Comparison of ENCODE assay signal across 9 cellular contexts in the genomic region with DNA sequence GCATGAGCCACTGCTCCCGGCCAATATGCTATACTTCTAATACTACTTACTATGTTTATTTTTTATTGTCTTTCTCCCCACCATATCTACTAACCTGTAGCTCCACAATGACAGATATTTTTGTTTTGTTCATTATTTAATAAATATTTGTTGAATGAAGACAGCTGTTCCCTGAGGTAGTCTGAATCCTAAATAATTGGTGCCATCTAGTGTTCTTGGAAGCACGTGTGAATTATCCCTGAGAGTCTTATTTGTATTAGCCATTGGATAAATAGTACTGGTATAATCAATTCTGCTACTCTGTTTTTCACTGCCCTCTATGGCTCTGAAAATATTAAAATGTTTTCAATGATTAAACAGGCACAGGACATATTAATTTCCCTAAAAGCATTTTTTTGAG. TPM values are rescaled to one million over a fixed set of nuclear protein-coding genes. Genes with fewer than 3 reads are reported as not detected.
A peak's percentile ranks its signal among the peaks of the same experiment; 100 is the strongest.
DNase-seq lines count a peak whose midpoint lies in the region; ATAC-seq and TF ChIP-seq lines count a peak whose summit lies in the region.
"Had no signal": no experiment of that assay in that cellular context is flagged by ENCODE, and none has a peak within 500 bp of the region (broad histone marks: within the 10 kb centered on the region; RNA-seq: fewer than 3 reads in every experiment).

No MANE protein-coding gene starts in this region.

- no peak overlapping the region for H4K8ac ChIP-seq in mesendoderm (ENCODE audit: low read depth, low read length)

- no peak overlapping the region for H2AK5ac ChIP-seq in mesendoderm (ENCODE audit: low read length)

- WGBS in mesendoderm (ENCODE audit: extremely low coverage, insufficient coverage, low lambda C conversion rate), result no CpG with 5 or more reads among the region's 2 CpGs

- H3K4me2 ChIP-seq in mesendoderm (ENCODE audit: low read length), result no peak overlapping the region

- H3K27ac ChIP-seq in mesendoderm (ENCODE audit: low read depth, low read length) (no peak overlapping the region), colonic mucosa (no peak overlapping the region)
- H3K27ac ChIP-seq: upper lobe of left lung had no signal

- H3K4me3 Mint-ChIP-seq in chondrocyte (ENCODE audit: unreplicated experiment), result no peak overlapping the region

- H2BK5ac ChIP-seq in mesendoderm (ENCODE audit: low read length), result no peak overlapping the region

- no peaks in the 10 kb centered on the region for H3K9me3 Mint-ChIP-seq in chondrocyte (ENCODE audit: low read depth)

- DNase-seq in Caki2 (ENCODE audit: low read depth) (peak; percentile 2), LNCaP clone FGC (ENCODE audit: low read depth) (no peak), chondrocyte (ENCODE audit: low spot score) (no peak), mesendoderm (peak; percentile 45), NCI-H187 (lab: John Stamatoyannopoulos, UW) (no peak), colonic mucosa (no peak)
- no peak for DNase-seq in activated T-cell treated with anti-CD3 and anti-CD28 coated beads, Interleukin-2, amount 50 U/mL, for 48 hours
- DNase-seq: upper lobe of left lung had no signal

- no peaks in the 10 kb centered on the region for H3K27me3 Mint-ChIP-seq in chondrocyte (ENCODE audit: low read depth)

- no peaks in the 10 kb centered on the region for H3K36me3 Mint-ChIP-seq in chondrocyte (ENCODE audit: low read depth)

- H3K4me1 ChIP-seq in mesendoderm (ENCODE audit: control insufficient read depth, low read depth, low read length) (no peaks in the 10 kb centered on the region), colonic mucosa (no peaks in the 10 kb centered on the region)

- no peak overlapping the region for H3K27ac Mint-ChIP-seq in chondrocyte (ENCODE audit: unreplicated experiment)

- no peaks in the 10 kb centered on the region for H3K36me3 ChIP-seq in mesendoderm (ENCODE audit: control insufficient read depth, insufficient read depth, low read length)
- H3K36me3 ChIP-seq in colonic mucosa, result no peaks in the 10 kb centered on the region
- H3K36me3 ChIP-seq: upper lobe of left lung had no signal

- ATAC-seq in GM19395 (IDR thresholded peaks at IDR 0.05; ENCODE audit: unreplicated experiment), result no peak

- H2BK15ac ChIP-seq in mesendoderm (replicated peaks; ENCODE audit: low read depth), result no peak overlapping the region

- no peak overlapping the region for H3K4ac ChIP-seq in mesendoderm (ENCODE audit: low read depth, low read length)

- TF ChIP-seq CTCF in LNCaP clone FGC (IDR thresholded peaks at IDR 0.05; ENCODE audit: control insufficient read depth, extremely low read depth, insufficient read depth), result peak; percentile 75
- peak; percentile 81 for TF ChIP-seq CTCF in chondrocyte (IDR thresholded peaks at IDR 0.05)
- no peak for TF ChIP-seq CTCF in colonic mucosa (IDR thresholded peaks at IDR 0.05)

- H3K9ac ChIP-seq in mesendoderm (ENCODE audit: low read length) (no peak overlapping the region), colonic mucosa (ENCODE audit: low read depth in 2 of 2, low read length in 2 of 2) (no peak overlapping the region)

- H2BK120ac ChIP-seq in mesendoderm (ENCODE audit: low read depth, low read length), result no peak overlapping the region

- intact Hi-C loops in colonic mucosa (cut with DNase I), result loop anchor here (5.0 kb wide), 1 partner anchor 125 kb away; no protein-coding TSS in a partner anchor

- H3K27me3 ChIP-seq in mesendoderm (ENCODE audit: insufficient read depth, low read length, poor library complexity) (no peaks in the 10 kb centered on the region), colonic mucosa (no peaks in the 10 kb centered on the region)
- H3K27me3 ChIP-seq: upper lobe of left lung had no signal

- no peak overlapping the region for H3K18ac ChIP-seq in mesendoderm (ENCODE audit: low read length)

- no peaks in the 10 kb centered on the region for H3K79me2 ChIP-seq in mesendoderm (ENCODE audit: control insufficient read depth, insufficient read depth, low read length)

- H3K4me1 Mint-ChIP-seq in chondrocyte (ENCODE audit: low read depth), result peaks cover 7% of the 10 kb centered on the region

- no peaks in the 10 kb centered on the region for H3K9me3 ChIP-seq in colonic mucosa
- H3K9me3 ChIP-seq: upper lobe of left lung had no signal

- H4K5ac ChIP-seq in mesendoderm (ENCODE audit: low read length), result no peak overlapping the region

- no peak overlapping the region for H3K23ac ChIP-seq in mesendoderm (ENCODE audit: low read length)

- no peaks in the 10 kb centered on the region for H3K79me1 ChIP-seq in mesendoderm (ENCODE audit: low read length)

- in situ Hi-C loops in Caki2 (cut with HindIII; ENCODE audit: low pct_unique_long_range_greater_than_20kb, low sequenced_read_pairs), result no loop called here

- no peak overlapping the region for H3K56ac ChIP-seq in mesendoderm (ENCODE audit: low read length)

- H3K4me3 ChIP-seq in LNCaP clone FGC (ENCODE audit: low read depth, low read length), result no peak overlapping the region
- no peak overlapping the region for H3K4me3 ChIP-seq in mesendoderm (ENCODE audit: low read length)
- no peak overlapping the region for H3K4me3 ChIP-seq in colonic mucosa
- H3K4me3 ChIP-seq: upper lobe of left lung had no signal

RNA-seq across cellular contexts. Expression of gene APPL1, which starts 5.6 kb away (rescaled TPM):
- total RNA-seq in Caki2 (2014; rRNA removed; shearing (Covaris generic); ENCODE audit: low replicate concordance), result 24.4 and 29.3 TPM in 2 replicates
- total RNA-seq in chondrocyte (34.1 to 40.9 TPM (median 36.7 TPM) in 3 replicates), colonic mucosa (10 to 100 TPM; 25.8 to 34.9 TPM)
- polyA plus RNA-seq in mesendoderm (2013, experiment 1 of 2), result 26.5 TPM
- polyA plus RNA-seq in mesendoderm (2013, experiment 2 of 2), result 26.4 TPM

RNA-seq across cellular contexts. Expression of gene HESX1, which starts 22.1 kb away (rescaled TPM):
- 0.84 and 1.7 TPM in 2 replicates for total RNA-seq in Caki2 (2014; rRNA removed; shearing (Covaris generic); ENCODE audit: low replicate concordance)
- total RNA-seq in chondrocyte, result 0.77 to 1.7 TPM (median 1.2 TPM) in 3 replicates
- polyA plus RNA-seq in mesendoderm (2013, experiment 1 of 2), result 1.3 TPM
- 1.4 TPM for polyA plus RNA-seq in mesendoderm (2013, experiment 2 of 2)
- under 1 TPM; 0.42 to 0.48 TPM for total RNA-seq in colonic mucosa

RNA-seq across cellular contexts. Expression of gene IL17RD, which starts 56.7 kb away (rescaled TPM):
- 0.81 and 2.6 TPM in 2 replicates for total RNA-seq in Caki2 (2014; rRNA removed; shearing (Covaris generic); ENCODE audit: low replicate concordance)
- 5.1 to 6.3 TPM (median 6.1 TPM) in 3 replicates for total RNA-seq in chondrocyte
- 69.8 TPM for polyA plus RNA-seq in mesendoderm (2013, experiment 1 of 2)
- 70.2 TPM for polyA plus RNA-seq in mesendoderm (2013, experiment 2 of 2)
- total RNA-seq in colonic mucosa, result 1 to 10 TPM; 2.0 to 5.6 TPM

Comparison
In these comparisons a context has a peak if more than half of its experiments do, and no peak if none do; other contexts are left out.
1. DNase-seq: peak in Caki2 (single experiment) and mesendoderm (single experiment); none in LNCaP clone FGC (single experiment), chondrocyte (single experiment), NCI-H187 (0 of 2), activated T-cell treated with anti-CD3 and anti-CD28 coated beads, Interleukin-2, amount 50 U/mL, for 48 hours (0 of 2) and colonic mucosa (single experiment).